19 cellular contexts compared by ENCODE assay signal in genomic region chr3:116896116-116896515, GRCh38.
DNase-seq lines count a peak whose midpoint lies in the region; ATAC-seq and TF ChIP-seq lines count a peak whose summit lies in the region.
"Had no signal": no experiment of that assay in that cellular context is flagged by ENCODE, and none has a peak within 500 bp of the region (broad histone marks: within the 10 kb centered on the region; RNA-seq: fewer than 3 reads in every experiment).

No MANE protein-coding gene starts in this region.

- H3K9me3 ChIP-seq in PC-3 (ENCODE audit: low read length): no peaks in the 10 kb centered on the region
- no peaks in the 10 kb centered on the region for H3K9me3 ChIP-seq in thyroid gland
- H3K9me3 ChIP-seq: SK-N-SH had no signal

- H3K27me3 ChIP-seq in PC-3 (ENCODE audit: low read length) (no peaks in the 10 kb centered on the region), thyroid gland (no peaks in the 10 kb centered on the region)

- no peaks in the 10 kb centered on the region for H3K79me2 ChIP-seq in PC-3 (ENCODE audit: low read length)

- H3K36me3 ChIP-seq in PC-3 (ENCODE audit: low read depth, low read length) (no peaks in the 10 kb centered on the region), thyroid gland (no peaks in the 10 kb centered on the region)

- no peak for TF ChIP-seq CTCF in Calu3 (IDR thresholded peaks at IDR 0.05; ENCODE audit: unreplicated experiment)
- no peak for TF ChIP-seq CTCF in PC-3 (conservative IDR thresholded peaks at IDR 0.05; ENCODE audit: low read depth, low read length)
- TF ChIP-seq CTCF in epithelial cell of esophagus (IDR thresholded peaks at IDR 0.05; ENCODE audit: insufficient read depth, low read depth, low read length, missing control alignments): no peak
- TF ChIP-seq CTCF in thyroid gland (IDR thresholded peaks at IDR 0.05): no peak

- BruUV-seq in Calu3 (replicated peaks; lab: Mats Ljungman, UMichigan) (no TSS peak), PC-3 (replicated peaks; lab: Mats Ljungman, UMichigan) (no TSS peak)

- no peak overlapping the region for H3K9ac ChIP-seq in PC-3 (ENCODE audit: low read length)
- H3K9ac ChIP-seq: SK-N-SH had no signal

- H3K27ac Mint-ChIP-seq in Calu3 (ENCODE audit: unreplicated experiment): peak overlapping the region; percentile 27
- H3K27ac Mint-ChIP-seq: H9 had no signal

- H3K27ac ChIP-seq in PC-3 (ENCODE audit: low read length) (no peak overlapping the region), thyroid gland (no peak overlapping the region)

- no peaks in the 10 kb centered on the region for H3K36me3 Mint-ChIP-seq in Calu3 (ENCODE audit: insufficient read depth, unreplicated experiment)

- no peak for TF ChIP-seq POLR2A in thyroid gland (IDR thresholded peaks at IDR 0.05)

- H4K20me1 ChIP-seq in PC-3 (ENCODE audit: low read length): no peaks in the 10 kb centered on the region

- no peaks in the 10 kb centered on the region for H3F3A ChIP-seq in PC-3 (ENCODE audit: low read length, unreplicated experiment)

- POLR2A ChIA-PET in PC-3 (lab: Charles Lee; ENCODE audit: unreplicated experiment): no interaction called here

- CTCF ChIA-PET in Calu3 (lab: Charles Lee): no interaction called here
- CTCF ChIA-PET in PC-3 (lab: Charles Lee): no interaction called here

- intact Hi-C loops in Calu3 (cut with micrococcal nuclease; ENCODE audit: unreplicated experiment): no loop called here
- intact Hi-C loops in PC-3 (cut with micrococcal nuclease): no loop called here
- intact Hi-C loops in thyroid gland (cut with DNase I): no loop called here

- DNase-seq in Calu3 (no peak), DMS53 treated with DMSO at 0.1 percent for 48 hours (lab: John Stamatoyannopoulos, UW; ENCODE audit: unreplicated experiment) (peak; percentile 15), PC-3 (peak; percentile 58), epithelial cell of esophagus (ENCODE audit: low read depth) (peak; percentile 91), NCI-H345 (lab: John Stamatoyannopoulos, UW) (no peak), pons (ENCODE audit: low spot score) (no peak), thyroid gland (no peak)
- DNase-seq: C1 segment of cervical spinal cord, GF-D8, H9, NCI-H1417 treated with DMSO at 0.1 percent for 48 hours, NCI-H187 treated with DMSO at 0.1 percent for 48 hours, NCI-H226, NCI-H524 treated with DMSO at 0.1 percent for 48 hours, SHP77, SK-N-SH, T-helper 1 cell had no signal

- H3K9me3 Mint-ChIP-seq in Calu3 (ENCODE audit: low read depth, unreplicated experiment): no peaks in the 10 kb centered on the region
- H3K9me3 Mint-ChIP-seq: H9 had no signal

- H3K4me2 ChIP-seq in PC-3 (ENCODE audit: low read length): no peak overlapping the region
- H3K4me2 ChIP-seq: SK-N-SH had no signal

- no peak overlapping the region for H3K4me3 Mint-ChIP-seq in Calu3 (ENCODE audit: low read depth, unreplicated experiment)
- H3K4me3 Mint-ChIP-seq: H9 had no signal

- ATAC-seq in PC-3 (no peak), HG02759 (IDR thresholded peaks at IDR 0.05; ENCODE audit: unreplicated experiment) (no peak)
- ATAC-seq: K562 had no signal

- 86 to 97% methylated on average over 2 of the region's 2 CpGs for WGBS in thyroid gland, 2 donors

- no peak overlapping the region for H2AFZ ChIP-seq in PC-3 (ENCODE audit: low read length)

- H3K9me2 ChIP-seq in PC-3 (replicated peaks; ENCODE audit: low read length): no peaks in the 10 kb centered on the region
- H3K9me2 ChIP-seq: SK-N-SH had no signal

- H3K27me3 Mint-ChIP-seq in Calu3 (ENCODE audit: unreplicated experiment): no peaks in the 10 kb centered on the region

- H3K4me1 Mint-ChIP-seq in Calu3 (ENCODE audit: low read depth, unreplicated experiment): no peaks in the 10 kb centered on the region
- H3K4me1 Mint-ChIP-seq: H9 had no signal

- H3K4me1 ChIP-seq in PC-3 (ENCODE audit: insufficient read depth, low read length): no peaks in the 10 kb centered on the region
- H3K4me1 ChIP-seq in thyroid gland: no peaks in the 10 kb centered on the region

- no peak overlapping the region for H3K4me3 ChIP-seq in PC-3 (ENCODE audit: low read length)
- no peak overlapping the region for H3K4me3 ChIP-seq in epithelial cell of esophagus (ENCODE audit: low read length)
- no peak overlapping the region for H3K4me3 ChIP-seq in thyroid gland (replicated peaks in 1 of 3)
- H3K4me3 ChIP-seq: K562 had no signal

Comparison
In these comparisons a context has a peak if more than half of its experiments do, and no peak if none do; other contexts are left out.
1. DNase-seq: peak in DMS53 treated with DMSO at 0.1 percent for 48 hours (single experiment), PC-3 (single experiment) and epithelial cell of esophagus (single experiment); none in Calu3 (single experiment), NCI-H345 (single experiment), pons (single experiment) and thyroid gland (0 of 2).